In genomic region chr11:2537896-2538855, GRCh38 we compare ENCODE assay signal across 21 cellular contexts.
DNase-seq lines count a peak whose midpoint lies in the region; ATAC-seq, FAIRE-seq and TF ChIP-seq lines count a peak whose summit lies in the region.
"Had no signal": no experiment of that assay in that cellular context is flagged by ENCODE, and none has a peak within 500 bp of the region (broad histone marks: within the 10 kb centered on the region; RNA-seq: fewer than 3 reads in every experiment).

No MANE protein-coding gene starts in this region.

- H3K36me3 ChIP-seq in RWPE2 (ENCODE audit: low read depth) (no peaks in the 10 kb centered on the region), HepG2 (replicated peaks in 1 of 2; ENCODE audit: control insufficient read depth in 1 of 2, insufficient read depth in 2 of 2, low read length in 2 of 2) (no peaks in the 10 kb centered on the region)
- H3K36me3 ChIP-seq: vagina had no signal

- ATAC-seq in RWPE2 (ENCODE audit: low read depth) (no peak), HepG2 (no peak), HG02840 (IDR thresholded peaks at IDR 0.05; ENCODE audit: low FRiP score, unreplicated experiment) (no peak)
- ATAC-seq: activated CD8-positive, alpha-beta T cell treated with anti-CD3 and anti-CD28 coated beads for 36 hours; naive thymus-derived CD8-positive, alpha-beta T cell had no signal

- intact Hi-C loops in HepG2 (cut with micrococcal nuclease; ENCODE audit: unreplicated experiment) (loop anchor here (10.0 kb wide), 1 partner anchor 223 kb away; no protein-coding TSS in a partner anchor), posterior vena cava (cut with DNase I) (no loop called here)

- DNase-seq in activated T-cell treated with anti-CD3 and anti-CD28 coated beads, Interleukin-2, amount 50 U/mL, for 1 hour = peak; percentile 10
- no peak for DNase-seq in activated T-cell treated with anti-CD3 and anti-CD28 coated beads, Interleukin-2, amount 50 U/mL, for 24 hours
- DNase-seq in RWPE2 (ENCODE audit: low spot score) = peak; percentile 33
- no peak for DNase-seq in HepG2 (ENCODE audit: low spot score)
- DNase-seq in posterior vena cava (ENCODE audit: low spot score) = peak; percentile 62
- no peak for DNase-seq in NCI-H748 treated with DMSO at 0.1 percent for 48 hours (lab: John Stamatoyannopoulos, UW)
- DNase-seq in ureter (ENCODE audit: low spot score) = no peak
- DNase-seq: 8988T; activated CD4-positive, CD25-positive, alpha-beta regulatory T cell; activated CD8-positive, alpha-beta T cell treated with anti-CD3 and anti-CD28 coated beads for 36 hours; activated T-cell treated with anti-CD3 and anti-CD28 coated beads, Interleukin-2, amount 50 U/mL, for 48 hours; COR-L47; DMS79 treated with DMSO at 0.1 percent for 48 hours; NCI-H524 treated with DMSO at 0.1 percent for 48 hours; stimulated activated CD4-positive, alpha-beta T cell treated with anti-CD3 and anti-CD28 coated beads, Interleukin-12 subunit alpha, Interleukin-12 subunit beta, amount 100 ng/mL, for 4 hours; stimulated activated CD8-positive, alpha-beta memory T cell treated with anti-CD3 and anti-CD28 coated beads, Interleukin-4, amount 100 ng/mL, for 48 hours had no signal

- no peak for FAIRE-seq in HepG2 (lab: Jason Lieb, UNC)
- FAIRE-seq: GM12892, H54 had no signal

- no peak overlapping the region for H3K4me2 ChIP-seq in HepG2 (ENCODE audit: low read depth, low read length)

- CTCF ChIA-PET in HepG2 (lab: Yijun Ruan, JAX; ENCODE audit: low intra/inter-chr PET ratio, low total read pairs) = no interaction called here

- H3K4me3 ChIP-seq in RWPE2 (ENCODE audit: severe bottlenecking) (no peak overlapping the region), HepG2 (replicated peaks in 1 of 3; ENCODE audit: insufficient read depth in 1 of 3, low read depth in 2 of 3, low read length in 3 of 3) (no peak overlapping the region)
- H3K4me3 ChIP-seq: vagina had no signal

- H3K4me1 ChIP-seq in RWPE2 (ENCODE audit: insufficient read depth, poor library complexity, severe bottlenecking) = peaks cover 14% of the 10 kb centered on the region
- H3K4me1 ChIP-seq in HepG2 (ENCODE audit: insufficient read depth, low read length) = peaks cover 26% of the 10 kb centered on the region

- H3K36me3 Mint-ChIP-seq in activated T-cell treated with anti-CD3 and anti-CD28 coated beads, Interleukin-2, amount 50 U/mL, for 24 hours (ENCODE audit: low read depth) = no peaks in the 10 kb centered on the region

- no peak for TF ChIP-seq CTCF in RWPE2 (IDR thresholded peaks at IDR 0.05; ENCODE audit: poor library complexity, severe bottlenecking)
- TF ChIP-seq CTCF in HepG2 (CRISPR knock-in tag; IDR thresholded peaks at IDR 0.05) = no peak

- H2AFZ ChIP-seq in HepG2 (ENCODE audit: low read length) = no peak overlapping the region

- TF ChIP-seq RAD21 in HepG2 (CRISPR knock-in tag; IDR thresholded peaks at IDR 0.05) = no peak

- POLR2A ChIA-PET in HepG2 (lab: Yijun Ruan, JAX) = no interaction called here

- H3K9ac ChIP-seq in HepG2 (ENCODE audit: insufficient read depth, low read depth, low read length) = no peak overlapping the region

- H3K79me2 ChIP-seq in HepG2 (ENCODE audit: insufficient read depth, low read length) = no peaks in the 10 kb centered on the region

- peaks cover 13% of the 10 kb centered on the region for H3K4me1 Mint-ChIP-seq in activated T-cell treated with anti-CD3 and anti-CD28 coated beads, Interleukin-2, amount 50 U/mL, for 24 hours (ENCODE audit: low read depth)

- no peak for TF ChIP-seq POLR2A in HepG2 (IDR thresholded peaks at IDR 0.05; ENCODE audit: insufficient read depth in 1 of 2, low read depth in 2 of 2, low read length in 2 of 2)

- H3K27me3 Mint-ChIP-seq in activated T-cell treated with anti-CD3 and anti-CD28 coated beads, Interleukin-2, amount 50 U/mL, for 24 hours = no peaks in the 10 kb centered on the region
- H3K27me3 Mint-ChIP-seq: activated CD8-positive, alpha-beta T cell treated with anti-CD3 and anti-CD28 coated beads for 36 hours; naive thymus-derived CD8-positive, alpha-beta T cell had no signal

- no peak overlapping the region for H3K4me3 Mint-ChIP-seq in activated T-cell treated with anti-CD3 and anti-CD28 coated beads, Interleukin-2, amount 50 U/mL, for 24 hours
- H3K4me3 Mint-ChIP-seq: activated CD8-positive, alpha-beta T cell treated with anti-CD3 and anti-CD28 coated beads for 36 hours; naive thymus-derived CD8-positive, alpha-beta T cell had no signal

- H3K27ac ChIP-seq in RWPE2 (ENCODE audit: poor library complexity, severe bottlenecking) = no peak overlapping the region
- no peak overlapping the region for H3K27ac ChIP-seq in HepG2 (ENCODE audit: extremely low read length, insufficient read depth, low read length)
- H3K27ac ChIP-seq: vagina had no signal

- H3K9me3 ChIP-seq in RWPE2 (ENCODE audit: severe bottlenecking) (no peaks in the 10 kb centered on the region), HepG2 (ENCODE audit: low read length) (no peaks in the 10 kb centered on the region)
- H3K9me3 ChIP-seq: vagina had no signal

- no peak for TF ChIP-seq EP300 in HepG2 (IDR thresholded peaks at IDR 0.05; ENCODE audit: low read depth in 2 of 2, low read length in 2 of 2)
- TF ChIP-seq EP300 in HepG2 (CRISPR knock-in tag; IDR thresholded peaks at IDR 0.05; ENCODE audit: borderline replicate concordance) = no peak

- in situ Hi-C loops in HepG2 (cut with HindIII; ENCODE audit: extremely low pct_ligation_motif_present, low pct_unique_long_range_greater_than_20kb) = loop anchor here (10.0 kb wide), 1 partner anchor 127 kb away; no protein-coding TSS in a partner anchor

- no peak overlapping the region for H3K27ac Mint-ChIP-seq in activated T-cell treated with anti-CD3 and anti-CD28 coated beads, Interleukin-2, amount 50 U/mL, for 24 hours
- H3K27ac Mint-ChIP-seq: activated CD8-positive, alpha-beta T cell treated with anti-CD3 and anti-CD28 coated beads for 36 hours had no signal

- no peaks in the 10 kb centered on the region for H3K27me3 ChIP-seq in RWPE2 (ENCODE audit: insufficient read depth, poor library complexity, severe bottlenecking)
- peaks cover 29 to 89% of the 10 kb centered on the region in 2 experiments for H3K27me3 ChIP-seq in HepG2 (ENCODE audit: control insufficient read depth in 1 of 2, insufficient read depth in 2 of 2, low read length in 2 of 2)
- H3K27me3 ChIP-seq: vagina had no signal

- WGBS in HepG2 (ENCODE audit: low lambda C conversion rate) = 27% methylated on average over 25 of the region's 29 CpGs

- H4K20me1 ChIP-seq in HepG2 (ENCODE audit: insufficient read depth, low read length) = no peaks in the 10 kb centered on the region

- BruUV-seq in HepG2 (replicated peaks; lab: Mats Ljungman, UMichigan) = no TSS peak

- no peaks in the 10 kb centered on the region for H3K9me3 Mint-ChIP-seq in activated T-cell treated with anti-CD3 and anti-CD28 coated beads, Interleukin-2, amount 50 U/mL, for 24 hours
- H3K9me3 Mint-ChIP-seq: activated CD8-positive, alpha-beta T cell treated with anti-CD3 and anti-CD28 coated beads for 36 hours; naive thymus-derived CD8-positive, alpha-beta T cell had no signal

TF ChIP-seq in HepG2, 621 proteins besides CTCF, POLR2A, EP300 and RAD21 (continues in another document):
- TF ChIP-seq, protein P1, sequence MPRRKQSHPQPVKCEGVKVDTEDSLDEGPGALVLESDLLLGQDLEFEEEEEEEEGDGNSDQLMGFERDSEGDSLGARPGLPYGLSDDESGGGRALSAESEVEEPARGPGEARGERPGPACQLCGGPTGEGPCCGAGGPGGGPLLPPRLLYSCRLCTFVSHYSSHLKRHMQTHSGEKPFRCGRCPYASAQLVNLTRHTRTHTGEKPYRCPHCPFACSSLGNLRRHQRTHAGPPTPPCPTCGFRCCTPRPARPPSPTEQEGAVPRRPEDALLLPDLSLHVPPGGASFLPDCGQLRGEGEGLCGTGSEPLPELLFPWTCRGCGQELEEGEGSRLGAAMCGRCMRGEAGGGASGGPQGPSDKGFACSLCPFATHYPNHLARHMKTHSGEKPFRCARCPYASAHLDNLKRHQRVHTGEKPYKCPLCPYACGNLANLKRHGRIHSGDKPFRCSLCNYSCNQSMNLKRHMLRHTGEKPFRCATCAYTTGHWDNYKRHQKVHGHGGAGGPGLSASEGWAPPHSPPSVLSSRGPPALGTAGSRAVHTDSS (CRISPR knock-in tag; conservative IDR thresholded peaks at IDR 0.05) = no peak
- TF ChIP-seq KLF13 (CRISPR knock-in tag; IDR thresholded peaks at IDR 0.05) (no peak), ZNF607 (CRISPR knock-in tag; IDR thresholded peaks at IDR 0.05; ENCODE audit: borderline replicate concordance) (no peak), XRCC5 (optimal IDR thresholded peaks at IDR 0.05; ENCODE audit: low read length) (peak; percentile 19), PRDM15 (CRISPR knock-in tag; IDR thresholded peaks at IDR 0.05) (peak; percentile 23; the same call in 1 of the 2 replicates), HCFC1 (IDR thresholded peaks at IDR 0.05; ENCODE audit: low read depth, low read length) (no peak), ZNF317 (CRISPR knock-in tag; IDR thresholded peaks at IDR 0.05) (peak; percentile 76; the same call in 1 of the 2 replicates), FOSL1 (CRISPR knock-in tag; IDR thresholded peaks at IDR 0.05; ENCODE audit: borderline replicate concordance) (no peak), KDM2A (CRISPR knock-in tag; IDR thresholded peaks at IDR 0.05; ENCODE audit: borderline replicate concordance, low read depth) (no peak)

Comparison
In these comparisons a context has a peak if more than half of its experiments do, and no peak if none do; other contexts are left out.
1. DNase-seq: peak in activated T-cell treated with anti-CD3 and anti-CD28 coated beads, Interleukin-2, amount 50 U/mL, for 1 hour (single experiment), RWPE2 (single experiment) and posterior vena cava (single experiment); none in activated T-cell treated with anti-CD3 and anti-CD28 coated beads, Interleukin-2, amount 50 U/mL, for 24 hours (single experiment), HepG2 (single experiment), NCI-H748 treated with DMSO at 0.1 percent for 48 hours (single experiment) and ureter (single experiment).